ENCODE assay signal across 8 cellular contexts in genomic region chr19:19053508-19054314, GRCh38. TPM values are rescaled to one million over a fixed set of nuclear protein-coding genes. Genes with fewer than 3 reads are reported as not detected.
DNase-seq lines count a peak whose midpoint lies in the region; ATAC-seq, FAIRE-seq and TF ChIP-seq lines count a peak whose summit lies in the region.

No MANE protein-coding gene starts in this region.

- H3K4me3 ChIP-seq in MM.1S (ENCODE audit: low read length) (no peak overlapping the region), H1 (ENCODE audit: extremely low read depth in 1 of 4, insufficient read depth in 2 of 4, low read depth in 3 of 4, low read length in 4 of 4) (no peak overlapping the region), mucosa of descending colon (no peak overlapping the region)

- H3K79me1 ChIP-seq in H1 (ENCODE audit: low read depth, low read length) = peaks cover 4% of the 10 kb centered on the region; the same call in 1 of the 2 replicates

- ATAC-seq in mucosa of descending colon (peak; percentile 78), HG03521 (IDR thresholded peaks at IDR 0.05; ENCODE audit: unreplicated experiment) (no peak), HG02870 (IDR thresholded peaks at IDR 0.05; ENCODE audit: unreplicated experiment) (no peak)

- H3K36me3 ChIP-seq in MM.1S (replicated peaks; ENCODE audit: insufficient read depth, low read length) (0 out of 2 replicates have a peak, but pooled peaks cover 4% of the 10 kb centered on the region), H1 (ENCODE audit: control insufficient read depth in 2 of 4, insufficient read depth in 4 of 4, low read length in 3 of 4) (peaks cover 24 to 52% (median 45%) of the 10 kb centered on the region in 4 experiments), mucosa of descending colon (ENCODE audit: low read depth) (peaks cover 5% of the 10 kb centered on the region)

- H3K23ac ChIP-seq in H1 (ENCODE audit: insufficient read length) = no peak overlapping the region

- no peak overlapping the region for H4K5ac ChIP-seq in H1 (ENCODE audit: insufficient read length, low read depth, low read length)

- no peak overlapping the region for H2BK120ac ChIP-seq in H1 (replicated peaks; ENCODE audit: low read depth, low read length)

- no peak overlapping the region for H3K4me2 ChIP-seq in MM.1S (ENCODE audit: low read depth, low read length)
- no peak overlapping the region for H3K4me2 ChIP-seq in H1 (ENCODE audit: insufficient read depth in 1 of 2, low read depth in 2 of 2, low read length in 2 of 2)

- H3K4ac ChIP-seq in H1 (replicated peaks; ENCODE audit: insufficient read length, low read depth, low read length) = no peak overlapping the region

- H3K14ac ChIP-seq in H1 (ENCODE audit: insufficient read length) = no peak overlapping the region

- no peak overlapping the region for H4K91ac ChIP-seq in H1 (replicated peaks; ENCODE audit: insufficient read length, low read length)

- no peak overlapping the region for H3K9ac ChIP-seq in MM.1S (ENCODE audit: low read length)
- H3K9ac ChIP-seq in H1 (replicated peaks in 1 of 4; ENCODE audit: extremely low read depth in 1 of 4, low read depth in 3 of 4, low read length in 3 of 4) = no peak overlapping the region

- H2BK15ac ChIP-seq in H1 (ENCODE audit: low read length) = no peak overlapping the region

- POLR2A ChIA-PET in H1 (lab: Charles Lee; ENCODE audit: partially characterized antibody) = interaction anchor here (0.7 to 2.9 kb wide), 4 partner anchors 9 to 52 kb away, joined by 3 to 14 read pairs (median 4); partner anchors contain the start of gene SLC25A42

- H3K4me1 ChIP-seq in MM.1S (ENCODE audit: low read length) (no peaks in the 10 kb centered on the region), H1 (replicated peaks in 1 of 4; ENCODE audit: control insufficient read depth in 3 of 4, insufficient read depth in 4 of 4, low read length in 3 of 4) (no peaks in the 10 kb centered on the region), mucosa of descending colon (ENCODE audit: low read depth) (no peaks in the 10 kb centered on the region)

- H3K9me3 ChIP-seq in MM.1S (replicated peaks; ENCODE audit: insufficient read depth, low read length) = no peaks in the 10 kb centered on the region
- H3K9me3 ChIP-seq in H1 (ENCODE audit: insufficient read depth in 2 of 2, low read depth in 1 of 2, low read length in 1 of 2) = no peaks in the 10 kb centered on the region
- no peaks in the 10 kb centered on the region for H3K9me3 ChIP-seq in mucosa of descending colon

- no peaks in the 10 kb centered on the region for H3F3A ChIP-seq in MM.1S (ENCODE audit: insufficient read depth, low read length)

- TF ChIP-seq CTCF in MM.1S (IDR thresholded peaks at IDR 0.05; ENCODE audit: low read length) (peak; percentile 74), H1 (IDR thresholded peaks at IDR 0.05; ENCODE audit: control extremely low read depth in 1 of 3, insufficient read depth in 1 of 3, low read depth in 1 of 3, low read length in 3 of 3) (peak; percentile 66 to 89 (median 89)), mucosa of descending colon (IDR thresholded peaks at IDR 0.05) (peak; percentile 31)

- H3K18ac ChIP-seq in H1 (ENCODE audit: extremely low read depth, low read length) = no peak overlapping the region

- no peaks in the 10 kb centered on the region for H4K20me1 ChIP-seq in MM.1S (ENCODE audit: insufficient read depth, low read length)
- peaks cover 13 to 32% of the 10 kb centered on the region in 2 experiments for H4K20me1 ChIP-seq in H1 (replicated peaks in 1 of 2; ENCODE audit: control insufficient read depth in 1 of 2, insufficient read depth in 2 of 2, low read length in 2 of 2)

- no peak overlapping the region for H2AK5ac ChIP-seq in H1 (ENCODE audit: low read depth, low read length)

- no peak overlapping the region for H3K27ac ChIP-seq in MM.1S (ENCODE audit: low read length)
- no peak overlapping the region for H3K27ac ChIP-seq in H1 (ENCODE audit: low read depth, low read length)

- 84% methylated on average over 25 of the region's 25 CpGs; no CpG with 5 or more reads in 1 of the 2 experiments for WGBS in H1 (ENCODE audit: extremely low coverage in 1 of 2, insufficient coverage in 1 of 2, insufficient read length in 1 of 2, insufficient replicate concordance in 2 of 2, low coverage in 1 of 2, low lambda C conversion rate in 2 of 2, missing lambda C conversion rate in 1 of 2), 2 experiments

- H2BK5ac ChIP-seq in H1 (ENCODE audit: low read depth, low read length) = no peak overlapping the region

- no peak for FAIRE-seq in H1 (lab: Jason Lieb, UNC)

- CTCF ChIA-PET in H1 (lab: Charles Lee; ENCODE audit: partially characterized antibody) = interaction anchor here (0.7 to 6.8 kb wide), 28 partner anchors 9 to 176 kb away, joined by 3 to 58 read pairs (median 5); no protein-coding TSS in a partner anchor

- no peaks in the 10 kb centered on the region for H3K9me2 ChIP-seq in MM.1S (replicated peaks; ENCODE audit: insufficient read depth, low read length)

- H3K27me3 ChIP-seq in MM.1S (replicated peaks; ENCODE audit: insufficient read depth, low read length) = no peaks in the 10 kb centered on the region
- H3K27me3 ChIP-seq in H1 (replicated peaks in 1 of 4; ENCODE audit: control insufficient read depth in 3 of 4, extremely low read depth in 1 of 4, insufficient read depth in 3 of 4, low read length in 3 of 4) = no peaks in the 10 kb centered on the region; a peak in 1 of 7 replicates

- intact Hi-C loops in mucosa of descending colon (cut with DNase I, micrococcal nuclease) = loop anchor here in 1 of 2 donors (10.0 kb wide), 1 partner anchor 61 kb away; no protein-coding TSS in a partner anchor

- no peak overlapping the region for H2BK20ac ChIP-seq in H1 (ENCODE audit: low read length)

- no peak for TF ChIP-seq POLR2A in H1 (IDR thresholded peaks at IDR 0.05; ENCODE audit: control extremely low read depth in 1 of 2, low read depth in 2 of 2, low read length in 2 of 2)

- H2AFZ ChIP-seq in MM.1S (ENCODE audit: low read length) (no peak overlapping the region), H1 (ENCODE audit: low read length) (no peak overlapping the region)

- H3K56ac ChIP-seq in H1 (replicated peaks; ENCODE audit: insufficient read length, low read depth, low read length) = no peak overlapping the region

- no peak for TF ChIP-seq EP300 in H1 (IDR thresholded peaks at IDR 0.05; ENCODE audit: borderline replicate concordance in 1 of 2, low read depth in 2 of 2, low read length in 2 of 2)

- no peaks in the 10 kb centered on the region for H3K23me2 ChIP-seq in H1 (ENCODE audit: low read depth, low read length)

- no peak overlapping the region for H2BK12ac ChIP-seq in H1 (ENCODE audit: low read depth, low read length)

- H4K8ac ChIP-seq in H1 (ENCODE audit: extremely low read depth, insufficient read depth, low read length) = no peak overlapping the region

- H3K79me2 ChIP-seq in MM.1S (ENCODE audit: low read length) (peaks cover 3% of the 10 kb centered on the region; the same call in 1 of the 2 replicates), H1 (ENCODE audit: control insufficient read depth in 1 of 2, insufficient read depth in 2 of 2, low read length in 2 of 2) (no peaks in the 10 kb centered on the region)

- DNase-seq in EL (peak; percentile 51), MM.1S (peak; percentile 55), H1 (ENCODE audit: low read depth in 1 of 2, low spot score in 2 of 2) (peak; percentile 31 to 84), mucosa of descending colon (peak in 2 of 3 donors; percentile 56 to 73), superior temporal gyrus (ENCODE audit: extremely low spot score) (peak; percentile 67)
- peak; percentile 56 to 60 for DNase-seq in activated CD4-positive, alpha-beta T cell treated with anti-CD3 and anti-CD28 coated beads, Interleukin-2, amount 50 U/mL, for 48 hours

- peak; percentile 89 to 94 for TF ChIP-seq RAD21 in H1 (IDR thresholded peaks at IDR 0.05 in 1 of 2, conservative IDR thresholded peaks at IDR 0.05 in 1 of 2; ENCODE audit: low read depth in 2 of 2, low read length in 2 of 2)

TF ChIP-seq in H1, 55 proteins besides CTCF, POLR2A, EP300 and RAD21:
- TF ChIP-seq RFX5 (IDR thresholded peaks at IDR 0.05; ENCODE audit: borderline replicate concordance, low read depth, low read length) (no peak), TEAD4 (IDR thresholded peaks at IDR 0.05; ENCODE audit: low read depth, low read length) (peak; percentile 62; the same call in 1 of the 2 replicates)

RNA-seq across cellular contexts. Expression of gene SLC25A42, which starts 10.1 kb away (rescaled TPM):
- total RNA-seq in H1 (2021; fragmentation: NEBNext Ultra II Directional; extraction: Animal tissue kit (Norgen Biotek cat#: 25700)) = 4.1 and 6.2 TPM in 2 replicates
- 5.9 and 10.5 TPM in 2 replicates for polyA plus RNA-seq in H1 (2011; rRNA removed)
- 8.0 TPM for polyA plus RNA-seq in H1 (2011; cell fraction: cytosol; rRNA removed)
- 23.0 TPM for polyA plus RNA-seq in H1 (2011; cell fraction: nucleus; rRNA removed)
- polyA plus RNA-seq in H1 (2012, experiment 1 of 2) = 5.2 to 8.6 TPM (median 7.7 TPM) in 4 replicates
- polyA plus RNA-seq in H1 (2012, experiment 2 of 2) = 7.8 TPM
- 5.2 TPM for polyA plus RNA-seq in H1 (2013, experiment 1 of 2)
- 4.3 TPM for polyA plus RNA-seq in H1 (2013, experiment 2 of 2)
- 3.4 and 6.9 TPM in 2 replicates for polyA minus RNA-seq in H1 (2011; rRNA and poly(A)+ RNA removed)
- polyA minus RNA-seq in H1 (2011; cell fraction: cytosol; rRNA and poly(A)+ RNA removed) = 3.6 TPM
- polyA minus RNA-seq in H1 (2011; cell fraction: nucleus; rRNA and poly(A)+ RNA removed) = 5.3 TPM
- 10 to 100 TPM in 1 of 3 donors, 1 to 10 TPM in 2; 9.4 to 11.7 (median 9.8) TPM for total RNA-seq in mucosa of descending colon

RNA-seq across cellular contexts. Expression of gene ARMC6, which starts 20.3 kb away (rescaled TPM):
- 68.3 and 73.7 TPM in 2 replicates for total RNA-seq in H1 (2021; fragmentation: NEBNext Ultra II Directional; extraction: Animal tissue kit (Norgen Biotek cat#: 25700))
- 67.1 and 87.0 TPM in 2 replicates for polyA plus RNA-seq in H1 (2011; rRNA removed)
- 81.6 TPM for polyA plus RNA-seq in H1 (2011; cell fraction: cytosol; rRNA removed)
- polyA plus RNA-seq in H1 (2011; cell fraction: nucleus; rRNA removed) = 85.0 TPM
- 64.7 to 67.4 TPM (median 66.0 TPM) in 4 replicates for polyA plus RNA-seq in H1 (2012, experiment 1 of 2)
- 71.8 TPM for polyA plus RNA-seq in H1 (2012, experiment 2 of 2)
- 29.2 TPM for polyA plus RNA-seq in H1 (2013, experiment 1 of 2)
- polyA plus RNA-seq in H1 (2013, experiment 2 of 2) = 30.1 TPM
- polyA minus RNA-seq in H1 (2011; rRNA and poly(A)+ RNA removed) = 70.4 and 79.2 TPM in 2 replicates
- 56.6 TPM for polyA minus RNA-seq in H1 (2011; cell fraction: cytosol; rRNA and poly(A)+ RNA removed)
- 44.6 TPM for polyA minus RNA-seq in H1 (2011; cell fraction: nucleus; rRNA and poly(A)+ RNA removed)
- 10 to 100 TPM; 18.4 to 20.0 (median 19.3) TPM for total RNA-seq in mucosa of descending colon

RNA-seq across cellular contexts. Expression of gene SUGP2, which starts 20.4 kb away (rescaled TPM):
- total RNA-seq in H1 (2021; fragmentation: NEBNext Ultra II Directional; extraction: Animal tissue kit (Norgen Biotek cat#: 25700)) = 106 and 114 TPM in 2 replicates
- polyA plus RNA-seq in H1 (2011; rRNA removed) = 57.7 and 76.6 TPM in 2 replicates
- polyA plus RNA-seq in H1 (2011; cell fraction: cytosol; rRNA removed) = 111 TPM
- 292 TPM for polyA plus RNA-seq in H1 (2011; cell fraction: nucleus; rRNA removed)
- 78.9 to 101 TPM (median 93.9 TPM) in 4 replicates for polyA plus RNA-seq in H1 (2012, experiment 1 of 2)
- 16.4 TPM for polyA plus RNA-seq in H1 (2012, experiment 2 of 2)
- 104 TPM for polyA plus RNA-seq in H1 (2013, experiment 1 of 2)
- 87.0 TPM for polyA plus RNA-seq in H1 (2013, experiment 2 of 2)
- polyA minus RNA-seq in H1 (2011; rRNA and poly(A)+ RNA removed) = 45.0 and 55.2 TPM in 2 replicates
- polyA minus RNA-seq in H1 (2011; cell fraction: cytosol; rRNA and poly(A)+ RNA removed) = 33.8 TPM
- 74.1 TPM for polyA minus RNA-seq in H1 (2011; cell fraction: nucleus; rRNA and poly(A)+ RNA removed)
- 10 to 100 TPM; 65.4 to 93.4 (median 69.8) TPM for total RNA-seq in mucosa of descending colon

Comparison
In these comparisons a context has a peak if more than half of its experiments do, and no peak if none do; other contexts are left out.
1. CTCF ChIP-seq: peak in every context shown above with its lines; median percentile 89 in H1; 74 in MM.1S; 31 in mucosa of descending colon.